18 cellular contexts compared by ENCODE assay signal in the genomic region with DNA sequence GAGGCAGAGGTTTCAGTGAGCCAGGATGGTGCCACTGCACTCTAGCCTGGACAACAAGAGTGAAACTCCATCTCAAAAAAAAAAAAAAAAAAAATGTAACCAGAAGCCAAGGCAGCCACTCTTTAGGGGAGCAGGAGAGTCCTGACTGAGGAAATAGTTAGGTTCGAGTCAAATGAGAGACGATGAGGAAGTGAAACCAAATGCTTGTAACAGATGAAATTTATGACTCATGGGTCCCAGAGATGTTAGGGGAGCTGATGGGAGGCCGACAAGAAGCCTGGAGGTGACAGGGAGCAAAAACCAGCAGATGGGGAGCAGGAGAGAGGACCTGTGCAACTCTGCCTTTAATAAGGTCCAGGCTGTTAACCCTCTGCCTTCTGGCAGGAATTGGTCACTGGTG.
DNase-seq lines count a peak whose midpoint lies in the region; ATAC-seq and TF ChIP-seq lines count a peak whose summit lies in the region.
"Had no signal": no experiment of that assay in that cellular context is flagged by ENCODE, and none has a peak within 500 bp of the region (broad histone marks: within the 10 kb centered on the region; RNA-seq: fewer than 3 reads in every experiment).

No MANE protein-coding gene starts in this region.

- DNase-seq in esophagus muscularis mucosa (ENCODE audit: extremely low spot score) (peak; percentile 34), adrenal gland (no peak), KG1 (lab: John Stamatoyannopoulos, UW) (no peak)
- DNase-seq in activated effector memory CD4-positive, alpha-beta T cell treated with anti-CD3 and anti-CD28 coated beads, Interleukin-2, amount 50 U/mL, for 16 hours = no peak
- DNase-seq: activated CD4-positive, alpha-beta T cell treated with anti-CD3 and anti-CD28 coated beads for 36 hours; activated effector memory CD4-positive, alpha-beta T cell treated with Interleukin-2 at 50 U/mL for 16 hours; GF-D8; mesendoderm; NCI-H1092 treated with DMSO at 0.1 percent for 48 hours; NCI-H526 had no signal

- H3K4me3 ChIP-seq in esophagus muscularis mucosa = no peak overlapping the region
- no peak overlapping the region for H3K4me3 ChIP-seq in adrenal gland

- H3K36me3 ChIP-seq in esophagus muscularis mucosa (no peaks in the 10 kb centered on the region), adrenal gland (replicated peaks in 1 of 2) (no peaks in the 10 kb centered on the region)

- no peak for TF ChIP-seq POLR2A in esophagus muscularis mucosa (IDR thresholded peaks at IDR 0.05; ENCODE audit: low read depth)
- no peak for TF ChIP-seq POLR2A in adrenal gland (IDR thresholded peaks at IDR 0.05)

- H3K27ac ChIP-seq in esophagus muscularis mucosa (replicated peaks in 1 of 4) (no peak overlapping the region), adrenal gland (no peak overlapping the region)
- H3K27ac ChIP-seq: C4-2B, parathyroid adenoma had no signal

- no peak for TF ChIP-seq CTCF in esophagus muscularis mucosa (IDR thresholded peaks at IDR 0.05)
- TF ChIP-seq CTCF in adrenal gland (IDR thresholded peaks at IDR 0.05) = no peak

- H3K4me1 ChIP-seq in esophagus muscularis mucosa (no peaks in the 10 kb centered on the region), adrenal gland (replicated peaks in 1 of 2) (no peaks in the 10 kb centered on the region)
- H3K4me1 ChIP-seq: parathyroid adenoma had no signal

- H3K9me3 ChIP-seq in esophagus muscularis mucosa = no peaks in the 10 kb centered on the region
- no peaks in the 10 kb centered on the region for H3K9me3 ChIP-seq in adrenal gland (replicated peaks in 1 of 3)

- ATAC-seq in GM18873 (IDR thresholded peaks at IDR 0.05; ENCODE audit: low FRiP score, unreplicated experiment) (peak; percentile 73), HG02642 (IDR thresholded peaks at IDR 0.05; ENCODE audit: poor library complexity, unreplicated experiment) (peak; percentile 75), HG03575 (IDR thresholded peaks at IDR 0.05; ENCODE audit: extremely low read depth, insufficient number of reproducible peaks, low FRiP score, unreplicated experiment) (peak; percentile 90), HG03097 (IDR thresholded peaks at IDR 0.05; ENCODE audit: low FRiP score, unreplicated experiment) (no peak)
- ATAC-seq: activated CD4-positive, alpha-beta T cell treated with anti-CD3 and anti-CD28 coated beads for 36 hours; SK-N-SH treated with all-trans-retinoic acid at 6 μM for 48 hours; stimulated activated effector memory CD8-positive, alpha-beta T cell treated with anti-CD3 and anti-CD28 coated beads, Interleukin-12 subunit alpha, Interleukin-12 subunit beta, amount 100 ng/mL, for 72 hours had no signal

- TF ChIP-seq EP300 in esophagus muscularis mucosa (IDR thresholded peaks at IDR 0.05) = no peak

- 65% methylated on average over 3 of the region's 3 CpGs for WGBS in esophagus muscularis mucosa
- WGBS in adrenal gland, 4 donors = 52 to 61% (median 55%) methylated on average over 3 of the region's 3 CpGs

- intact Hi-C loops in esophagus muscularis mucosa (cut with DNase I) = no loop called here
- intact Hi-C loops in adrenal gland (cut with DNase I) = no loop called here

- H3K27me3 ChIP-seq in esophagus muscularis mucosa (no peaks in the 10 kb centered on the region), adrenal gland (no peaks in the 10 kb centered on the region)
